ENCODE assay signal across 10 cellular contexts in genomic region chr21:31781737-31782136, GRCh38. TPM values are rescaled to one million over a fixed set of nuclear protein-coding genes. Genes with fewer than 3 reads are reported as not detected.
DNase-seq lines count a peak whose midpoint lies in the region; ATAC-seq lines count a peak whose summit lies in the region.
"Had no signal": no experiment of that assay in that cellular context is flagged by ENCODE, and none has a peak within 500 bp of the region (broad histone marks: within the 10 kb centered on the region; RNA-seq: fewer than 3 reads in every experiment).

No MANE protein-coding gene starts in this region.

- ATAC-seq in HG03520 (IDR thresholded peaks at IDR 0.05; ENCODE audit: unreplicated experiment) (no peak), HG03108 (IDR thresholded peaks at IDR 0.05; ENCODE audit: unreplicated experiment) (no peak)
- ATAC-seq: activated CD8-positive, alpha-beta T cell treated with anti-CD3 and anti-CD28 coated beads for 36 hours; left lobe of liver had no signal

- DNase-seq in DMS153 treated with DMSO at 0.1 percent for 48 hours (lab: John Stamatoyannopoulos, UW; ENCODE audit: unreplicated experiment): peak; percentile 37
- DNase-seq in LHCN-M2 (ENCODE audit: low read depth): peak; percentile 64
- peak; percentile 46 for DNase-seq in astrocyte of the hippocampus (ENCODE audit: low read depth, low spot score)
- peak; percentile 74 for DNase-seq in myocyte (ENCODE audit: low read depth)
- DNase-seq in stimulated activated naive CD4-positive, alpha-beta T cell (lab: John Stamatoyannopoulos, UW): no peak
- DNase-seq in T-helper 1 cell: no peak
- DNase-seq: activated CD8-positive, alpha-beta T cell treated with anti-CD3 and anti-CD28 coated beads for 36 hours had no signal

RNA-seq across cellular contexts. Expression of gene SCAF4, which starts 49.8 kb away (rescaled TPM):
- total RNA-seq in LHCN-M2 (2014; rRNA removed) (5.8 and 7.1 TPM in 2 replicates), myocyte (6.1 and 6.2 TPM in 2 replicates)
- 9.9 TPM for polyA plus RNA-seq in LHCN-M2 (2012)
- 10.3 TPM for polyA plus RNA-seq in myocyte (2012)

Comparison
In these comparisons a context has a peak if more than half of its experiments do, and no peak if none do; other contexts are left out.
1. DNase-seq: peak in DMS153 treated with DMSO at 0.1 percent for 48 hours (single experiment), LHCN-M2 (single experiment), astrocyte of the hippocampus (single experiment) and myocyte (single experiment); none in stimulated activated naive CD4-positive, alpha-beta T cell (0 of 6) and T-helper 1 cell (0 of 5).